Comparison of ENCODE assay signal across 16 cellular contexts in the genomic region with DNA sequence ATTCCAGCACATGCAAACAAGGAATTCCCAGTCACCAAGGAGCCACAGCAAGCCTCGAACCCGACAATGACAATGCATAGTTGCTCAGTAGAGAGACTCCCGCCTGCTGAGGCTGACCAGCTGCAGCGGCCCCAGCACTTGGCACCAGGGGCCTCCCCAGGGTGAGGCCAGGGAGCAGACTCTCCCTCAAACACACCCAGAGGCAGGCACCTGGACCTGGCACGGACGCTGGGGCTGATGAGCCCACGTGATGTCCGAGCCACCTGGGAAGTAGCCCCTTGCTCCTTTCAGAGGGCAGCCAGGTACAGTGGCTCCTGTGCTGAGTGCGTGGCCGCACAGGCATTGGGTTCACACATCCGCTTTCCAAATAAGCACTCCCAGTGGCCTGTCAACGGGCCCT.
"Had no signal": no experiment of that assay in that cellular context is flagged by ENCODE, and none has a peak within 500 bp of the region (broad histone marks: within the 10 kb centered on the region; RNA-seq: fewer than 3 reads in every experiment).

No MANE protein-coding gene starts in this region.

- H3K36me3 ChIP-seq: tibial artery had no signal

- H3K4me3 ChIP-seq: hepatocyte, tibial artery had no signal

- ATAC-seq: foreskin keratinocyte; stimulated activated naive CD8-positive, alpha-beta T cell treated with anti-CD3 and anti-CD28 coated beads, Interleukin-15, Interleukin-2, amounts not matched to agents 100 U/mL and 50 U/mL, for 24 hours had no signal

- H3K27ac ChIP-seq: foreskin keratinocyte, tibial artery had no signal

- H3K27ac Mint-ChIP-seq: activated CD4-positive, alpha-beta memory T cell treated with anti-CD3 and anti-CD28 coated beads for 36 hours; immature natural killer cell; naive B cell had no signal

- H3K9me3 ChIP-seq: tibial artery had no signal

- H3K4me3 Mint-ChIP-seq: activated CD4-positive, alpha-beta memory T cell treated with anti-CD3 and anti-CD28 coated beads for 36 hours; neural crest cell had no signal

- H3K27me3 ChIP-seq: foreskin keratinocyte, hepatocyte, tibial artery had no signal

- H3K27me3 Mint-ChIP-seq: activated CD4-positive, alpha-beta memory T cell treated with anti-CD3 and anti-CD28 coated beads for 36 hours; naive B cell had no signal

- DNase-seq: activated CD4-positive, alpha-beta memory T cell treated with anti-CD3 and anti-CD28 coated beads for 36 hours; activated CD4-positive, alpha-beta T cell treated with anti-CD3 and anti-CD28 coated beads for 48 hours; activated naive CD4-positive, alpha-beta T cell treated with Interleukin-2 at 50 U/mL for 16 hours; activated T-cell treated with anti-CD3 and anti-CD28 coated beads, Interleukin-2, amount 50 U/mL, for 48 hours; cerebellar nuclear complex; effector CD4-positive, alpha-beta T cell; foreskin keratinocyte; glutamatergic neuron; immature natural killer cell; mesendoderm; naive B cell; stimulated activated CD4-positive, alpha-beta T cell treated with anti-CD3 and anti-CD28 coated beads, Interleukin-4, amount 100 ng/mL, for 24 hours; stimulated activated naive CD8-positive, alpha-beta T cell treated with anti-CD3 and anti-CD28 coated beads, Interleukin-15, Interleukin-2, amounts not matched to agents 100 U/mL and 50 U/mL, for 24 hours; tibial artery had no signal

- H3K9me3 Mint-ChIP-seq: activated CD4-positive, alpha-beta memory T cell treated with anti-CD3 and anti-CD28 coated beads for 36 hours; immature natural killer cell; naive B cell; neural crest cell had no signal

- H3K36me3 Mint-ChIP-seq: activated CD4-positive, alpha-beta memory T cell treated with anti-CD3 and anti-CD28 coated beads for 36 hours; immature natural killer cell; naive B cell had no signal
